ENCODE assay signal across 1 cellular context in the genomic region with DNA sequence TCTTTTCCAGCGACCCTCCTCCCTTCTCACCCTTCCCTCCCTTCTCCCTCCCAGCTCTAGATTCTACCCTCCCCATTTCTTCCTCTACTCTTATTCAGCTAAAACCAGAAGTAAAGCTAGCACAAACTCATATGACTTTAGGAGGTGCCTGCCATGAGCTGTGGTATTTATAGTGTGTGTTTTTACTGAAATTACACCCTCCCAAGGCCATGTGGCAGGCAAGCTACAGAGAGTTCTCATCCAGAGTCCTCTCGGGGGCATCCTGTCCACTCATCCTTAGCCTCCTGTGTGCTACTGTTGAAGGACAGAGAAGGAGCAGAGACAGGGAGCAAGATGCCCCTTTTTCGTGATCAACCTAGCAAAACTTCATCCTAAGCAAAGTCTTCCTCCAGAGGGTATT.
TF ChIP-seq lines count a peak whose summit lies in the region.

No MANE protein-coding gene starts in this region.

TF ChIP-seq in H1, 55 proteins besides CTCF, POLR2A, EP300 and RAD21:
- TF ChIP-seq CHD2 (IDR thresholded peaks at IDR 0.05; ENCODE audit: low read length), result no peak
- no peak for TF ChIP-seq NRF1 (IDR thresholded peaks at IDR 0.05; ENCODE audit: low read depth, low read length)
- TF ChIP-seq EZH2 (IDR thresholded peaks at IDR 0.05; ENCODE audit: low read depth, low read length, severe bottlenecking), result no peak
- no peak for TF ChIP-seq FOSL1 (IDR thresholded peaks at IDR 0.05; ENCODE audit: insufficient read depth, low read depth, low read length)
- TF ChIP-seq JUN (IDR thresholded peaks at IDR 0.05; ENCODE audit: low read depth, low read length), result no peak
- TF ChIP-seq GTF2F1 (IDR thresholded peaks at IDR 0.05; ENCODE audit: borderline replicate concordance, low read depth, low read length), result no peak
- TF ChIP-seq MAFK (IDR thresholded peaks at IDR 0.05; ENCODE audit: low read depth, low read length), result no peak
- TF ChIP-seq SIX5 (IDR thresholded peaks at IDR 0.05; ENCODE audit: low read depth, low read length), result no peak
- no peak for TF ChIP-seq SP1 (IDR thresholded peaks at IDR 0.05; ENCODE audit: low read depth, low read length)
- TF ChIP-seq HDAC2 (IDR thresholded peaks at IDR 0.05; ENCODE audit: borderline replicate concordance in 1 of 2, low read depth in 2 of 2, low read length in 2 of 2), result no peak
- TF ChIP-seq CHD1 (IDR thresholded peaks at IDR 0.05; ENCODE audit: low read depth, low read length), result no peak
- TF ChIP-seq EGR1 (IDR thresholded peaks at IDR 0.05; ENCODE audit: borderline replicate concordance, low read depth, low read length), result no peak
- TF ChIP-seq CHD7 (IDR thresholded peaks at IDR 0.05; ENCODE audit: insufficient replicate concordance, low read length), result no peak
- TF ChIP-seq TAF1 (IDR thresholded peaks at IDR 0.05; ENCODE audit: low read depth, low read length), result no peak
